In the genomic region with DNA sequence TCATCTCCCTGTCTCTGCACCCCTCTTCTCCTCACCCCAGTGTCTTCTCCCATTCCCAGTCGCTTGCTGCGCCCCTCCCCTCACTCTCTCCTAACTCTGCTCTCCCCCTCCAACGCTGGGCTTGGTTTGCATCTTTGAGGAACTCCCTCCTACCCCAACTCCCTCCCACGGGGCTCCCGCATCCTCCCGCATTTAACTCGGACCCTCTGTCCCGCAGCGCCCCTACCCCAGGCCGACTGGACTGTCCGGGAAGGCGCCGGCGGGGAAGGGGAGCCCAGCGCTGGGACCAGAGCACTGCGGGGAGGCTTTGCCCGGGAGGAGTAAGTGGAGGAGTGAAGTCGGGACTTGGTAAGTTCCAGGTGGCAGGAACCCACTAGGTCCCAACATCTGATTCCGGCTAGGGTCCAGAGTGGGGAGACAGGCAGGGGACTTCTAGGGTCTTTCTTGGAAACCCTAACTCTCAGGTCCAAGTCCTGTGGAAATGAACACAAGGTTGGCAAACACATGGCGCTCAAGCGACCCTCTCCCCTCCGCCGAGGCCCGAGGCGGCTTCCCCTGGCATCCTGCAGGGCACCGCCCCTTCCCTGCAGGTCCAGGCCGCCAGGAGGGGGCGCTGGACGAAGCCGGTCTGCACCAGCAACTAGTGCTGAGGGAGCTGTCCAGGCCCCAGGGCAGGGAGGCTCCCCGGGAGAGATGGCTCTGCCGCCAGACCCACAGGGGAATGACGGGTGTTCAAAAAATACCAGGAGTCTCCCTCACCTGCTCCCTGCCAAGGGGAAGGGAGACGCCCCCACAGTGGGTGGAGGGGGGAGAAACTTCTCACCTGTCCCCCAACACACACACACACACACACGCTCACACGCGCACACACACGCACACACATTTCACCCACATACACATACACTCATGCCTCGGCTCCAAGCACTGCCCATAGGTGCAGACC, we compare ENCODE assay signal across 8 cellular contexts. TPM values are rescaled to one million over a fixed set of nuclear protein-coding genes. Genes with fewer than 3 reads are reported as not detected.
DNase-seq lines count a peak whose midpoint lies in the region; ATAC-seq and TF ChIP-seq lines count a peak whose summit lies in the region.

No MANE protein-coding gene starts in this region.

- intact Hi-C loops in testis (cut with DNase I; ENCODE audit: low total_unique reads), result no loop called here

- no peaks in the 10 kb centered on the region for H3K27me3 ChIP-seq in testis

- TF ChIP-seq CTCF in 22Rv1 (IDR thresholded peaks at IDR 0.05) (peak; percentile 97), epithelial cell of proximal tubule (conservative IDR thresholded peaks at IDR 0.05; ENCODE audit: low read depth, low read length) (peak; percentile 81), testis (IDR thresholded peaks at IDR 0.05) (peak; percentile 48 to 68 (median 66))

- no peaks in the 10 kb centered on the region for H3K9me3 ChIP-seq in testis

- no peak overlapping the region for H3K4me3 Mint-ChIP-seq in natural killer cell treated with Interleukin-12 subunit alpha and Interleukin-12 subunit beta and Interleukin-15 and Interleukin-18, amount 100 ng/mL, for 72 hours

- 12 to 18% methylated on average over 25 to 39 of the region's 39 CpGs for WGBS in testis, 2 donors

- H3K27me3 Mint-ChIP-seq in natural killer cell treated with Interleukin-12 subunit alpha and Interleukin-12 subunit beta and Interleukin-15 and Interleukin-18, amount 100 ng/mL, for 72 hours, result peaks cover 17 to 20% of the 10 kb centered on the region in 2 donors

- H3K4me1 Mint-ChIP-seq in natural killer cell treated with Interleukin-12 subunit alpha and Interleukin-12 subunit beta and Interleukin-15 and Interleukin-18, amount 100 ng/mL, for 72 hours (ENCODE audit: low read depth in 2 of 2), result peaks cover 0 to 7% of the 10 kb centered on the region in 2 donors

- H3K9me3 Mint-ChIP-seq in natural killer cell treated with Interleukin-12 subunit alpha and Interleukin-12 subunit beta and Interleukin-15 and Interleukin-18, amount 100 ng/mL, for 72 hours, result no peaks in the 10 kb centered on the region

- no peak overlapping the region for H3K27ac Mint-ChIP-seq in natural killer cell treated with Interleukin-12 subunit alpha and Interleukin-12 subunit beta and Interleukin-15 and Interleukin-18, amount 100 ng/mL, for 72 hours

- no peaks in the 10 kb centered on the region for H3K36me3 ChIP-seq in testis (ENCODE audit: low read depth, missing control alignments)

- ATAC-seq in GM18511 (IDR thresholded peaks at IDR 0.05; ENCODE audit: unreplicated experiment) (peak; percentile 61), GM21367 (IDR thresholded peaks at IDR 0.05; ENCODE audit: unreplicated experiment) (no peak)
- ATAC-seq in natural killer cell treated with Interleukin-12 subunit alpha and Interleukin-12 subunit beta and Interleukin-15 and Interleukin-18, amount 100 ng/mL, for 72 hours, result peak; percentile 67 to 73

- DNase-seq in NCI-H146 (lab: John Stamatoyannopoulos, UW), result peak; percentile 40
- DNase-seq in activated CD8-positive, alpha-beta memory T cell treated with anti-CD3 and anti-CD28 coated beads for 4 hours (ENCODE audit: low read depth in 2 of 2), result peak; percentile 9 to 12
- no peak for DNase-seq in epithelial cell of proximal tubule (ENCODE audit: low read depth)
- no peak for DNase-seq in natural killer cell treated with Interleukin-12 subunit alpha and Interleukin-12 subunit beta and Interleukin-15 and Interleukin-18, amount 100 ng/mL, for 72 hours (ENCODE audit: low spot score)
- peak; percentile 85 for DNase-seq in testis

- H3K4me1 ChIP-seq in testis, result peaks cover 18% of the 10 kb centered on the region

- no peak overlapping the region for H3K27ac ChIP-seq in 22Rv1
- H3K27ac ChIP-seq in testis, result no peak overlapping the region

- peak overlapping the region; percentile 19 for H3K4me3 ChIP-seq in epithelial cell of proximal tubule (ENCODE audit: low read depth, low read length)
- no peak overlapping the region for H3K4me3 ChIP-seq in testis

- H3K36me3 Mint-ChIP-seq in natural killer cell treated with Interleukin-12 subunit alpha and Interleukin-12 subunit beta and Interleukin-15 and Interleukin-18, amount 100 ng/mL, for 72 hours, result no peaks in the 10 kb centered on the region

- no peak for TF ChIP-seq POLR2A in testis (IDR thresholded peaks at IDR 0.05)

RNA-seq across cellular contexts. Expression of gene LHFPL4, which starts 53.2 kb away (rescaled TPM):
- not detected in 2 replicates for total RNA-seq in epithelial cell of proximal tubule
- not detected for total RNA-seq in natural killer cell treated with Interleukin-12 subunit alpha and Interleukin-12 subunit beta and Interleukin-15 and Interleukin-18, amount 100 ng/mL, for 72 hours
- total RNA-seq in testis, result 1 to 10 TPM; 1.3 to 2.3 TPM
- 1.3 TPM for polyA plus RNA-seq in testis (ENCODE audit: insufficient read depth, low read depth, low replicate concordance)

Comparison
In these comparisons a context has a peak if more than half of its experiments do, and no peak if none do; other contexts are left out.
1. DNase-seq: peak in NCI-H146 (single experiment), activated CD8-positive, alpha-beta memory T cell treated with anti-CD3 and anti-CD28 coated beads for 4 hours (2 of 2) and testis (single experiment); none in epithelial cell of proximal tubule (single experiment) and natural killer cell treated with Interleukin-12 subunit alpha and Interleukin-12 subunit beta and Interleukin-15 and Interleukin-18, amount 100 ng/mL, for 72 hours (single experiment).
2. Peak in every context shown above with its lines, with median percentiles within 50 percentile points of each other: CTCF ChIP-seq.